In genomic region chr7:44740040-44740439, GRCh38 we compare ENCODE assay signal across 15 cellular contexts. TPM values are rescaled to one million over a fixed set of nuclear protein-coding genes. Genes with fewer than 3 reads are reported as not detected.
A peak's percentile ranks its signal among the peaks of the same experiment; 100 is the strongest.
DNase-seq lines count a peak whose midpoint lies in the region; ATAC-seq and TF ChIP-seq lines count a peak whose summit lies in the region.
"Had no signal": no experiment of that assay in that cellular context is flagged by ENCODE, and none has a peak within 500 bp of the region (broad histone marks: within the 10 kb centered on the region; RNA-seq: fewer than 3 reads in every experiment).

No MANE protein-coding gene starts in this region.

- H3K27me3 Mint-ChIP-seq in IgD-negative memory B cell (no peaks in the 10 kb centered on the region), osteocyte (ENCODE audit: unreplicated experiment) (no peaks in the 10 kb centered on the region)
- no peaks in the 10 kb centered on the region for H3K27me3 Mint-ChIP-seq in activated T-helper 17 cell treated with anti-CD3 and anti-CD28 coated beads, Interleukin-2, amount 50 U/mL, for 72 hours
- H3K27me3 Mint-ChIP-seq in activated CD8-positive, alpha-beta T cell treated with anti-CD3 and anti-CD28 coated beads for 36 hours, result no peaks in the 10 kb centered on the region
- H3K27me3 Mint-ChIP-seq: CD4-positive, alpha-beta T cell had no signal

- H3K9me3 Mint-ChIP-seq in IgD-negative memory B cell (no peaks in the 10 kb centered on the region), osteocyte (ENCODE audit: unreplicated experiment) (no peaks in the 10 kb centered on the region)
- H3K9me3 Mint-ChIP-seq in activated T-helper 17 cell treated with anti-CD3 and anti-CD28 coated beads, Interleukin-2, amount 50 U/mL, for 72 hours, result no peaks in the 10 kb centered on the region
- no peaks in the 10 kb centered on the region for H3K9me3 Mint-ChIP-seq in activated CD8-positive, alpha-beta T cell treated with anti-CD3 and anti-CD28 coated beads for 36 hours
- H3K9me3 Mint-ChIP-seq: CD4-positive, alpha-beta T cell had no signal

- H3K36me3 Mint-ChIP-seq in IgD-negative memory B cell (no peaks in the 10 kb centered on the region), osteocyte (ENCODE audit: unreplicated experiment) (no peaks in the 10 kb centered on the region)
- no peaks in the 10 kb centered on the region for H3K36me3 Mint-ChIP-seq in activated T-helper 17 cell treated with anti-CD3 and anti-CD28 coated beads, Interleukin-2, amount 50 U/mL, for 72 hours (ENCODE audit: low read depth)
- no peaks in the 10 kb centered on the region for H3K36me3 Mint-ChIP-seq in activated CD8-positive, alpha-beta T cell treated with anti-CD3 and anti-CD28 coated beads for 36 hours (ENCODE audit: low read depth)

- TF ChIP-seq CTCF in osteocyte (IDR thresholded peaks at IDR 0.05), result no peak
- no peak for TF ChIP-seq CTCF in activated CD8-positive, alpha-beta T cell treated with anti-CD3 and anti-CD28 coated beads for 36 hours (IDR thresholded peaks at IDR 0.05)

- CTCF ChIA-PET in activated CD8-positive, alpha-beta T cell treated with anti-CD3 and anti-CD28 coated beads for 36 hours (lab: Charles Lee), result interaction anchor here (0.7 to 1.2 kb wide), 3 partner anchors 9 to 397 kb away, joined by 3 read pairs; no protein-coding TSS in a partner anchor

- peak; percentile 16 for DNase-seq in D341Med (ENCODE audit: low spot score)
- DNase-seq in osteocyte (ENCODE audit: extremely low spot score, unreplicated experiment), result no peak
- DNase-seq in activated CD8-positive, alpha-beta T cell treated with anti-CD3 and anti-CD28 coated beads for 36 hours, result no peak
- no peak for DNase-seq in NCI-H510A (lab: John Stamatoyannopoulos, UW)
- no peak for DNase-seq in activated T-cell treated with anti-CD3 and anti-CD28 coated beads, Interleukin-2, amount 50 U/mL, for 48 hours
- DNase-seq: CD4-positive, alpha-beta T cell; DND-41; GOT3; NCI-H1092; PC-3; SK-N-SH had no signal

- POLR2A ChIA-PET in activated CD8-positive, alpha-beta T cell treated with anti-CD3 and anti-CD28 coated beads for 36 hours (lab: Charles Lee), result interaction anchor here (0.8 to 1.1 kb wide), 2 partner anchors 9 to 58 kb away, joined by 3 to 4 read pairs; no protein-coding TSS in a partner anchor

- H3K4me1 Mint-ChIP-seq in IgD-negative memory B cell, result peaks cover 0 to 12% (median 7%) of the 10 kb centered on the region in 3 donors
- H3K4me1 Mint-ChIP-seq in activated T-helper 17 cell treated with anti-CD3 and anti-CD28 coated beads, Interleukin-2, amount 50 U/mL, for 72 hours, result peaks cover 9% of the 10 kb centered on the region
- H3K4me1 Mint-ChIP-seq in osteocyte (ENCODE audit: unreplicated experiment), result peaks cover 43% of the 10 kb centered on the region
- H3K4me1 Mint-ChIP-seq in activated CD8-positive, alpha-beta T cell treated with anti-CD3 and anti-CD28 coated beads for 36 hours (ENCODE audit: low read depth), result peaks cover 10% of the 10 kb centered on the region

- ATAC-seq in activated T-helper 17 cell treated with anti-CD3 and anti-CD28 coated beads, Interleukin-2, amount 50 U/mL, for 72 hours (replicated peaks), result no peak
- ATAC-seq in activated CD8-positive, alpha-beta T cell treated with anti-CD3 and anti-CD28 coated beads for 36 hours, result no peak
- ATAC-seq: GM12878, PC-3, Right ventricle myocardium inferior had no signal

- H3K27ac Mint-ChIP-seq in IgD-negative memory B cell (peak overlapping the region in 2 of 3 donors; percentile 0 to 43), osteocyte (ENCODE audit: unreplicated experiment) (peak overlapping the region; percentile 85)
- peak overlapping the region; percentile 10 for H3K27ac Mint-ChIP-seq in activated T-helper 17 cell treated with anti-CD3 and anti-CD28 coated beads, Interleukin-2, amount 50 U/mL, for 72 hours
- H3K27ac Mint-ChIP-seq in activated CD8-positive, alpha-beta T cell treated with anti-CD3 and anti-CD28 coated beads for 36 hours, result no peak overlapping the region
- H3K27ac Mint-ChIP-seq: CD4-positive, alpha-beta T cell had no signal

- no peak overlapping the region for H3K4me3 Mint-ChIP-seq in IgD-negative memory B cell
- H3K4me3 Mint-ChIP-seq in activated T-helper 17 cell treated with anti-CD3 and anti-CD28 coated beads, Interleukin-2, amount 50 U/mL, for 72 hours, result no peak overlapping the region
- H3K4me3 Mint-ChIP-seq in osteocyte (ENCODE audit: unreplicated experiment), result no peak overlapping the region
- H3K4me3 Mint-ChIP-seq in activated CD8-positive, alpha-beta T cell treated with anti-CD3 and anti-CD28 coated beads for 36 hours, result no peak overlapping the region
- H3K4me3 Mint-ChIP-seq: CD4-positive, alpha-beta T cell had no signal

- intact Hi-C loops in activated CD8-positive, alpha-beta T cell treated with anti-CD3 and anti-CD28 coated beads for 36 hours (cut with micrococcal nuclease), result no loop called here

RNA-seq across cellular contexts. Expression of gene ZMIZ2, which starts 8.6 kb away (rescaled TPM):
- 15.5 TPM for polyA plus RNA-seq in IgD-negative memory B cell
- 100 to 1,000 TPM in 1 of 2 donors, 10 to 100 TPM in 1; 88.7 to 134 TPM for total RNA-seq in activated T-helper 17 cell treated with anti-CD3 and anti-CD28 coated beads, Interleukin-2, amount 50 U/mL, for 72 hours
- total RNA-seq in osteocyte, result 87.2 and 96.4 TPM in 2 replicates
- total RNA-seq in activated CD8-positive, alpha-beta T cell treated with anti-CD3 and anti-CD28 coated beads for 36 hours, result 100 to 1,000 TPM; 131 to 134 TPM

RNA-seq across cellular contexts. Expression of gene PPIA, which starts 56.4 kb away (rescaled TPM):
- polyA plus RNA-seq in IgD-negative memory B cell, result 4,265 TPM
- 1,000 to 10,000 TPM; 1,915 to 2,917 TPM for total RNA-seq in activated T-helper 17 cell treated with anti-CD3 and anti-CD28 coated beads, Interleukin-2, amount 50 U/mL, for 72 hours
- total RNA-seq in osteocyte, result 1,265 and 1,344 TPM in 2 replicates
- total RNA-seq in activated CD8-positive, alpha-beta T cell treated with anti-CD3 and anti-CD28 coated beads for 36 hours, result 1,000 to 10,000 TPM; 2,824 to 2,882 TPM
